ENCODE assay signal across 11 cellular contexts in genomic region chr4:11470709-11471441, GRCh38. TPM values are rescaled to one million over a fixed set of nuclear protein-coding genes. Genes with fewer than 3 reads are reported as not detected.
DNase-seq lines count a peak whose midpoint lies in the region; ATAC-seq lines count a peak whose summit lies in the region.
"Had no signal": no experiment of that assay in that cellular context is flagged by ENCODE, and none has a peak within 500 bp of the region (broad histone marks: within the 10 kb centered on the region; RNA-seq: fewer than 3 reads in every experiment).

No MANE protein-coding gene starts in this region.

- ATAC-seq in HG03139 (IDR thresholded peaks at IDR 0.05; ENCODE audit: unreplicated experiment): peak; percentile 12
- ATAC-seq: Panc1 had no signal

- intact Hi-C loops in activated T-helper 2 cell treated with anti-CD3 and anti-CD28 coated beads, Interferon-gamma antibody, Interleukin-2, Interleukin-4, amounts not matched to agents 10 μg/mL and 5 μg/mL and 100 μg/mL, durations not matched to agents 14 hours and 24 hours and 36 hours (cut with micrococcal nuclease): loop anchor here (1.0 to 10.0 kb wide), 7 partner anchors 9 to 1286 kb away; no protein-coding TSS in a partner anchor

- peaks cover 37% of the 10 kb centered on the region for H3K4me1 Mint-ChIP-seq in activated T-helper 2 cell treated with anti-CD3 and anti-CD28 coated beads, Interferon-gamma antibody, Interleukin-2, Interleukin-4, amounts not matched to agents 10 μg/mL and 5 μg/mL and 100 μg/mL, durations not matched to agents 14 hours and 24 hours and 36 hours (ENCODE audit: low read depth)

- DNase-seq in stimulated activated CD4-positive, alpha-beta T cell treated with anti-CD3 and anti-CD28 coated beads, Interleukin-15, amount 100 ng/mL, for 24 hours: peak; percentile 34
- no peak for DNase-seq in stimulated activated CD4-positive, alpha-beta T cell treated with anti-CD3 and anti-CD28 coated beads, Interleukin-4, amount 100 ng/mL, for 24 hours
- DNase-seq in activated T-helper 2 cell treated with anti-CD3 and anti-CD28 coated beads, Interferon-gamma antibody, Interleukin-2, Interleukin-4, amounts not matched to agents 10 μg/mL and 5 μg/mL and 100 μg/mL, durations not matched to agents 14 hours and 24 hours and 36 hours (ENCODE audit: low spot score): no peak
- DNase-seq in ureter (ENCODE audit: low spot score) (peak; percentile 63), CD1c-positive myeloid dendritic cell (ENCODE audit: extremely low spot score) (no peak), NCI-H82 treated with DMSO at 0.1 percent for 48 hours (lab: John Stamatoyannopoulos, UW; ENCODE audit: unreplicated experiment) (no peak), H7 (no peak)
- DNase-seq: brain microvascular endothelial cell, left ventricle myocardium inferior had no signal

- peaks cover 9% of the 10 kb centered on the region for H3K27me3 Mint-ChIP-seq in activated T-helper 2 cell treated with anti-CD3 and anti-CD28 coated beads, Interferon-gamma antibody, Interleukin-2, Interleukin-4, amounts not matched to agents 10 μg/mL and 5 μg/mL and 100 μg/mL, durations not matched to agents 14 hours and 24 hours and 36 hours (ENCODE audit: low read depth)

- no peak overlapping the region for H3K4me3 ChIP-seq in H7 (ENCODE audit: insufficient read depth, low read depth, low read length)

- H3K36me3 ChIP-seq in H7 (replicated peaks; ENCODE audit: control insufficient read depth, insufficient read depth, low read length): no peaks in the 10 kb centered on the region
- H3K36me3 ChIP-seq: brain microvascular endothelial cell, left ventricle myocardium inferior had no signal

- H3K36me3 Mint-ChIP-seq in activated T-helper 2 cell treated with anti-CD3 and anti-CD28 coated beads, Interferon-gamma antibody, Interleukin-2, Interleukin-4, amounts not matched to agents 10 μg/mL and 5 μg/mL and 100 μg/mL, durations not matched to agents 14 hours and 24 hours and 36 hours (ENCODE audit: low read depth): peaks cover 3% of the 10 kb centered on the region

- H3K27me3 ChIP-seq in H7 (ENCODE audit: control insufficient read depth, insufficient read depth, low read length): no peaks in the 10 kb centered on the region
- H3K27me3 ChIP-seq: brain microvascular endothelial cell had no signal

- H3K9me3 Mint-ChIP-seq in activated T-helper 2 cell treated with anti-CD3 and anti-CD28 coated beads, Interferon-gamma antibody, Interleukin-2, Interleukin-4, amounts not matched to agents 10 μg/mL and 5 μg/mL and 100 μg/mL, durations not matched to agents 14 hours and 24 hours and 36 hours: peaks cover 8% of the 10 kb centered on the region

- peak overlapping the region; percentile 24 for H3K27ac Mint-ChIP-seq in activated T-helper 2 cell treated with anti-CD3 and anti-CD28 coated beads, Interferon-gamma antibody, Interleukin-2, Interleukin-4, amounts not matched to agents 10 μg/mL and 5 μg/mL and 100 μg/mL, durations not matched to agents 14 hours and 24 hours and 36 hours

- H3K4me3 Mint-ChIP-seq in activated T-helper 2 cell treated with anti-CD3 and anti-CD28 coated beads, Interferon-gamma antibody, Interleukin-2, Interleukin-4, amounts not matched to agents 10 μg/mL and 5 μg/mL and 100 μg/mL, durations not matched to agents 14 hours and 24 hours and 36 hours (ENCODE audit: low read depth): no peak overlapping the region

RNA-seq across cellular contexts. Expression of gene HS3ST1, which starts 42.2 kb away (rescaled TPM):
- total RNA-seq in activated T-helper 2 cell treated with anti-CD3 and anti-CD28 coated beads, Interferon-gamma antibody, Interleukin-2, Interleukin-4, amounts not matched to agents 10 μg/mL and 5 μg/mL and 100 μg/mL, durations not matched to agents 14 hours and 24 hours and 36 hours: 2.0 and 2.5 TPM in 2 replicates
- total RNA-seq in ureter: 9.8 TPM
- 0.07 and 0.17 TPM in 2 replicates for total RNA-seq in H7 (2014; rRNA removed; shearing (Covaris generic))

Comparison
In these comparisons a context has a peak if more than half of its experiments do, and no peak if none do; other contexts are left out.
1. DNase-seq: peak in stimulated activated CD4-positive, alpha-beta T cell treated with anti-CD3 and anti-CD28 coated beads, Interleukin-15, amount 100 ng/mL, for 24 hours (single experiment) and ureter (single experiment); none in stimulated activated CD4-positive, alpha-beta T cell treated with anti-CD3 and anti-CD28 coated beads, Interleukin-4, amount 100 ng/mL, for 24 hours (single experiment), activated T-helper 2 cell treated with anti-CD3 and anti-CD28 coated beads, Interferon-gamma antibody, Interleukin-2, Interleukin-4, amounts not matched to agents 10 μg/mL and 5 μg/mL and 100 μg/mL, durations not matched to agents 14 hours and 24 hours and 36 hours (single experiment), CD1c-positive myeloid dendritic cell (single experiment), NCI-H82 treated with DMSO at 0.1 percent for 48 hours (single experiment) and H7 (single experiment).